ENCODE assay signal across 8 cellular contexts in the genomic region with DNA sequence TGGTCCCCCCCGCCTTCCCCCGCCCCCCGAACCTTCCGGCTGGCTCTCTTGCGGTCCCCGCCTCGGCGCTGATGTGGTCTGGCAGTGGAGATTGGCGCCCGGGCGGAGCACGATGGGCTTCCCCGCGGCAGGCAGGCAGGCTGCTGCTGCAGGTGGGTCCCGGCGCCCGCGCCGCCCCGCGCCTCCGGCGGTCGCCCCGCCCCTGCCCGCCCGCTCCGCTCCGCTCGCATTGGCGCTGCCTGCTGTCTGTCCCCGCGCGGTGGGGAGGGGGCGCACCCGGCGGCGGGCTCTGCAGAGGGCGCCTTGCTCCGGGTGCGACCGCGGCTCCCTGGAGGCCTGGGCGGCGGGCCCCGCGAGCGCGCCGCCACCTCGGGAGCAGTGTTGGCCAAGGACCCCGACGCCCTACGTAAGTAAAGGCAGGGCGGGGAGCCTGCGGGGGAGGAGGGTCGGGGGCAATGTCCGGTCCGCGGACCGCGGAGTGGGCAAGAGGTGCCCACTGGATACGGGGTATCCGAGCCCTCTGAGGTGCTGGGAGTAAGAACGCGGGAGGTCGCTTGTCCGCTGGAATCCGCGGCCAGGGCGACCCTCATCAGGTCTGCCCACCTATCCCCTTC. TPM values are rescaled to one million over a fixed set of nuclear protein-coding genes. Genes with fewer than 3 reads are reported as not detected.
DNase-seq lines count a peak whose midpoint lies in the region; ATAC-seq and TF ChIP-seq lines count a peak whose summit lies in the region.

TSS of gene AKAP5 (plus strand) at position 292 of the 614 bp plus-strand sequence. CDS start 2,896 bp downstream, outside the sequence.

- H3K36me3 ChIP-seq in trophoblast cell (ENCODE audit: control insufficient read depth in 1 of 2, insufficient read depth in 2 of 2, low read length in 2 of 2) (peaks cover 0 to 2% of the 10 kb centered on the region in 2 experiments), transverse colon (no peaks in the 10 kb centered on the region)

- no peak within 1 kb of the TSS for H3K23ac ChIP-seq in trophoblast cell (ENCODE audit: low read length)

- H3K79me2 ChIP-seq in trophoblast cell (ENCODE audit: control insufficient read depth, insufficient read depth, low read length, poor library complexity): no peaks in the 10 kb centered on the region

- intact Hi-C loops in Right ventricle myocardium superior (cut with DNase I) (no loop called here), transverse colon (cut with DNase I; ENCODE audit: low total_unique reads) (no loop called here)

- peak within 1 kb of the TSS; percentile 92 for H2AFZ ChIP-seq in trophoblast cell (ENCODE audit: insufficient read depth, low read length, poor library complexity)

- peaks cover 0 to 3% of the 10 kb centered on the region in 2 experiments for H3K4me1 ChIP-seq in trophoblast cell (ENCODE audit: control insufficient read depth in 1 of 2, insufficient read depth in 2 of 2, low read length in 2 of 2)
- H3K4me1 ChIP-seq in transverse colon: peaks cover 5 to 36% (median 15%) of the 10 kb centered on the region in 4 donors

- WGBS in trophoblast cell (ENCODE audit: extremely low coverage, insufficient coverage, insufficient read length): no CpG with 5 or more reads among the region's 71 CpGs
- WGBS in transverse colon (ENCODE audit: low coverage in 1 of 2), 2 donors: 0 to 1% methylated on average over 1 to 41 of the region's 71 CpGs

- peak within 1 kb of the TSS; percentile 59 for H4K12ac ChIP-seq in trophoblast cell (ENCODE audit: low read depth, low read length)

- no peak within 1 kb of the TSS for H2AK5ac ChIP-seq in trophoblast cell (ENCODE audit: low read length)

- peak within 1 kb of the TSS; percentile 61 for H4K91ac ChIP-seq in trophoblast cell (ENCODE audit: low read depth, low read length)

- H2BK12ac ChIP-seq in trophoblast cell (ENCODE audit: low read length): no peak within 1 kb of the TSS

- peak within 1 kb of the TSS; percentile 84 for H4K8ac ChIP-seq in trophoblast cell (ENCODE audit: low read depth, low read length)

- H3K27ac ChIP-seq in trophoblast cell (ENCODE audit: low read depth, low read length) (peak within 1 kb of the TSS; percentile 37), transverse colon (peak within 1 kb of the TSS; percentile 78 to 92 (median 82))

- DNase-seq in Ammon's horn (ENCODE audit: low spot score) (peak; percentile 81), RPMI7951 (ENCODE audit: low read depth) (peak; percentile 31), Right ventricle myocardium superior (peak; percentile 67), trophoblast cell (peak; percentile 11 to 59), transverse colon (peak; percentile 75)
- peak; percentile 68 for DNase-seq in activated naive CD4-positive, alpha-beta T cell treated with Interleukin-2 at 50 U/mL for 16 hours

- H3K9ac ChIP-seq in trophoblast cell (ENCODE audit: low read length): peak within 1 kb of the TSS; percentile 71

- H3K4me3 ChIP-seq in trophoblast cell (ENCODE audit: low read depth, low read length) (peak within 1 kb of the TSS; percentile 83), transverse colon (peak within 1 kb of the TSS; percentile 50 to 83 (median 66))

- TF ChIP-seq CTCF in transverse colon (IDR thresholded peaks at IDR 0.05): no peak

- H3K27me3 ChIP-seq in trophoblast cell (ENCODE audit: insufficient read depth, low read length) (no peaks in the 10 kb centered on the region), transverse colon (no peaks in the 10 kb centered on the region)

- in situ Hi-C loops in transverse colon (cut with MboI; ENCODE audit: low pct_ligation_motif_present in 1 of 4, low pct_unique_long_range_greater_than_20kb in 1 of 4, low sequenced_read_pairs in 3 of 4): no loop called here

- H3K14ac ChIP-seq in trophoblast cell (ENCODE audit: low read length): peak within 1 kb of the TSS; percentile 86

- TF ChIP-seq POLR2A in GM19099 (IDR thresholded peaks at IDR 0.05; ENCODE audit: extremely low read depth, insufficient read length, low read depth): peak; percentile 67
- TF ChIP-seq POLR2A in transverse colon (IDR thresholded peaks at IDR 0.05): no peak

- H3K79me1 ChIP-seq in trophoblast cell (ENCODE audit: low read length): peaks cover 5% of the 10 kb centered on the region

- peak within 1 kb of the TSS; percentile 97 for H3K4me2 ChIP-seq in trophoblast cell (ENCODE audit: low read length)

- peak within 1 kb of the TSS; percentile 84 for H3K18ac ChIP-seq in trophoblast cell (ENCODE audit: low read length)

- ATAC-seq in HG03565 (IDR thresholded peaks at IDR 0.05; ENCODE audit: unreplicated experiment): peak; percentile 36
- ATAC-seq in Right ventricle myocardium superior (ENCODE audit: poor library complexity): peak; percentile 95

- H3K9me3 ChIP-seq in trophoblast cell (ENCODE audit: insufficient read depth, low read depth, low read length) (no peaks in the 10 kb centered on the region), transverse colon (no peaks in the 10 kb centered on the region)

- TF ChIP-seq EP300 in transverse colon (IDR thresholded peaks at IDR 0.05; ENCODE audit: low read depth): no peak

- peak within 1 kb of the TSS; percentile 71 for H2BK5ac ChIP-seq in trophoblast cell (ENCODE audit: low read depth, low read length, poor library complexity)

- H2BK120ac ChIP-seq in trophoblast cell (ENCODE audit: insufficient read depth, low read length, poor library complexity): no peak within 1 kb of the TSS

- H3K4ac ChIP-seq in trophoblast cell (ENCODE audit: low read depth, low read length): peak within 1 kb of the TSS; percentile 73

RNA-seq across cellular contexts. Expression of gene AKAP5, which starts in this region (rescaled TPM):
- 0.36 and 0.59 TPM in 2 replicates for total RNA-seq in RPMI7951 (2014; rRNA removed; shearing (Covaris generic))
- total RNA-seq in Right ventricle myocardium superior: 0.16 TPM
- 3.9 TPM in 2 replicates for polyA plus RNA-seq in trophoblast cell (2013)
- 1 to 10 TPM in 3 of 4 donors, under 1 TPM in 1; 1.00 to 5.2 (median 2.1) TPM for total RNA-seq in transverse colon

Comparison
In these comparisons a context has a peak if more than half of its experiments do, and no peak if none do; other contexts are left out.
1. Peak in every context shown above with its lines: DNase-seq, ATAC-seq, H3K4me3 ChIP-seq and H3K27ac ChIP-seq.
2. Peak in DNase-seq in RPMI7951; RNA of the gene not detected or under 1 TPM.
3. Peak in DNase-seq and ATAC-seq in Right ventricle myocardium superior; RNA of the gene not detected or under 1 TPM.
4. DNase-seq: peak in every context shown above with its lines; median percentile 81 in Ammon's horn; 75 in transverse colon; 68 in activated naive CD4-positive, alpha-beta T cell treated with Interleukin-2 at 50 U/mL for 16 hours; 67 in Right ventricle myocardium superior; 35 in trophoblast cell; 31 in RPMI7951.